ENCODE assay signal across 8 cellular contexts in the genomic region with DNA sequence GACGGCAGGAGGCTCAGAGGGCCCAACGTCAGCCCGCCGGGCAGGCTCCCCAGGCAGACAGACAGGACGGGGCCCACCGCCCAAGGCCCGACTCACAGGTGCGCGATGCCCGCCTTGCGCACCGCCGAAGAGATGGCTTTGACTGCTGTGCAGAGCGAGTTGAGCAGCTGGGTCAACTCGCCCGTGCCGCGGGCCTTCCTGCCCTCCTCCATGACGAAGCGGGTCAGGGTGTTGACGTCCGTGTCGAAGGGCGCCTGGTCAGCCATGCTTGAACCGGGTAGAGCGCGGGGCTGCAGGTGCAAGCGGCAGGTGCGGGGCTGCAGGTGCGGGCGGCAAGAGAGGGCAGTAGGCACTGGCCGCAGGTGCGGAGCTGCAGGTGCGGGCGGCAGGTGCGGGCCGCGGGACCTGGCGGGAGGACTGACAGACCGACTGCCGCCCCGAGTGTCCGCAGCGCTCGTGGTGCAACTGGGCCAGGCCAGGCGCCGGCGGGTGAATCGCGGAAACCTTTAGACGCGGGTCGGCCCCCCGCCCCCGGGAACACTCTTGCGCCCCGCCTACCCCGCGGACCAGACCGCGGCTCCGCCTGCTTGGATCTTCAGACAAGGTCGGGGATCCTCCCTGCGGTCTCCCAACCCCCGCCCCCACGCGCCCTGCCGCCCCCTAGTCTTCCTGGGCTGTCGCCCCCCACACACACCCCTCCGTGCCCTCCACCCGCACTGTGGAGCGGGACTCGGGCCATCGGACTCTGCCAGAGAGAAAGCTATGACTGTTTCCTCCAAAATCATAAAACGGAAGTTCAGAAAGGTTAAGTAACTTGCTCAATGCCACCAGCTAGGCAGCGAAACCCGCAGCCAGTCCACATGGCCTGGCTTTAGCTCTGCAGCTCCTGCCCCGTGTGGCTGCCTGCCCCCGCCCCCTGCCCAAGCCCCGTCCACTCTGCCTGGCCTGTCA. TPM values are rescaled to one million over a fixed set of nuclear protein-coding genes. Genes with fewer than 3 reads are reported as not detected.
DNase-seq lines count a peak whose midpoint lies in the region; ATAC-seq, FAIRE-seq and TF ChIP-seq lines count a peak whose summit lies in the region.

A gene (minus strand): TSS at position 474 of the 951 bp plus-strand sequence. CDS start 208 bp downstream, at position 266.

- no peaks in the 10 kb centered on the region for H3F3A ChIP-seq in MM.1S (ENCODE audit: insufficient read depth, low read length)

- H4K20me1 ChIP-seq in MM.1S (ENCODE audit: insufficient read depth, low read length), result no peaks in the 10 kb centered on the region

- H3K4me2 ChIP-seq in MM.1S (ENCODE audit: low read depth, low read length), result peak within 1 kb of the TSS; percentile 76

- peak; percentile 86 for FAIRE-seq in GM12892 (lab: Jason Lieb, UNC)

- peaks cover 34% of the 10 kb centered on the region for H3K27me3 ChIP-seq in MM.1S (replicated peaks; ENCODE audit: insufficient read depth, low read length)
- H3K27me3 ChIP-seq in esophagus squamous epithelium, result peaks cover 0 to 26% (median 0%) of the 10 kb centered on the region in 4 donors

- H3K36me3 ChIP-seq in MM.1S (replicated peaks; ENCODE audit: insufficient read depth, low read length), result no peaks in the 10 kb centered on the region
- no peaks in the 10 kb centered on the region for H3K36me3 ChIP-seq in esophagus squamous epithelium

- H3K36me3 Mint-ChIP-seq in nephron (ENCODE audit: low read depth) (no peaks in the 10 kb centered on the region), type B pancreatic cell (no peaks in the 10 kb centered on the region)

- 11% methylated on average over 31 of the region's 80 CpGs; no CpG with 5 or more reads in 1 of the 2 donors for WGBS in esophagus squamous epithelium, 2 donors

- H3K27ac Mint-ChIP-seq in nephron, result peak within 1 kb of the TSS in 1 of 3 experiments; percentile 57
- peak within 1 kb of the TSS; percentile 67 for H3K27ac Mint-ChIP-seq in type B pancreatic cell

- H3K27ac ChIP-seq in MM.1S (ENCODE audit: low read length), result no peak within 1 kb of the TSS
- H3K27ac ChIP-seq in esophagus squamous epithelium, result peak within 1 kb of the TSS in 3 of 4 donors; percentile 19 to 44 (median 42)

- TF ChIP-seq CTCF in MM.1S (IDR thresholded peaks at IDR 0.05; ENCODE audit: low read length), result no peak
- TF ChIP-seq CTCF in esophagus squamous epithelium (IDR thresholded peaks at IDR 0.05), result no peak
- no peak for TF ChIP-seq CTCF in nephron (IDR thresholded peaks at IDR 0.05; ENCODE audit: unreplicated experiment in 3 of 3)
- no peak for TF ChIP-seq CTCF in type B pancreatic cell (conservative IDR thresholded peaks at IDR 0.05)

- H3K79me2 ChIP-seq in MM.1S (ENCODE audit: low read length), result no peaks in the 10 kb centered on the region

- DNase-seq in GM12892 (ENCODE audit: insufficient read length) (peak; percentile 42), MM.1S (peak; percentile 83), activated T-cell treated with anti-CD3 and anti-CD28 coated beads for 48 hours (ENCODE audit: low read depth) (peak; percentile 22), esophagus squamous epithelium (lab: John Stamatoyannopoulos, UW) (no peak), type B pancreatic cell (ENCODE audit: extremely low spot score, unreplicated experiment) (no peak)

- ATAC-seq in GM21717 (IDR thresholded peaks at IDR 0.05; ENCODE audit: unreplicated experiment) (no peak), HG02840 (IDR thresholded peaks at IDR 0.05; ENCODE audit: low FRiP score, unreplicated experiment) (no peak)

- H3K9me3 ChIP-seq in MM.1S (replicated peaks; ENCODE audit: insufficient read depth, low read length) (no peaks in the 10 kb centered on the region), esophagus squamous epithelium (no peaks in the 10 kb centered on the region)

- H3K4me1 Mint-ChIP-seq in nephron (peaks cover 12% of the 10 kb centered on the region), type B pancreatic cell (ENCODE audit: unreplicated experiment) (no peaks in the 10 kb centered on the region)

- H3K4me1 ChIP-seq in MM.1S (ENCODE audit: low read length) (peaks cover 9% of the 10 kb centered on the region; the same call in 1 of the 2 replicates), esophagus squamous epithelium (peaks cover 0 to 17% (median 6%) of the 10 kb centered on the region in 3 donors)

- no peak for TF ChIP-seq POLR2A in GM12892 (IDR thresholded peaks at IDR 0.05; ENCODE audit: low read depth, low read length)
- no peak for TF ChIP-seq POLR2A in esophagus squamous epithelium (IDR thresholded peaks at IDR 0.05)

- no peaks in the 10 kb centered on the region for H3K9me2 ChIP-seq in MM.1S (replicated peaks; ENCODE audit: insufficient read depth, low read length)

- intact Hi-C loops in esophagus squamous epithelium (cut with DNase I), result no loop called here

- H3K4me3 Mint-ChIP-seq in nephron (peak within 1 kb of the TSS; percentile 80 to 87 (median 85)), type B pancreatic cell (peak within 1 kb of the TSS; percentile 90)

- peak within 1 kb of the TSS; percentile 18; the same call in 1 of the 2 replicates for H3K9ac ChIP-seq in MM.1S (ENCODE audit: low read length)

- H2AFZ ChIP-seq in MM.1S (ENCODE audit: low read length), result peak within 1 kb of the TSS; percentile 40

- H3K27me3 Mint-ChIP-seq in nephron (ENCODE audit: low read depth) (peaks cover 64% of the 10 kb centered on the region), type B pancreatic cell (peaks cover 48% of the 10 kb centered on the region)

- H3K9me3 Mint-ChIP-seq in nephron (no peaks in the 10 kb centered on the region), type B pancreatic cell (no peaks in the 10 kb centered on the region)

- H3K4me3 ChIP-seq in MM.1S (ENCODE audit: low read length), result peak within 1 kb of the TSS; percentile 65
- peak within 1 kb of the TSS; percentile 50 to 69 (median 58) for H3K4me3 ChIP-seq in esophagus squamous epithelium

RNA-seq across cellular contexts. Expression of the gene that starts here (rescaled TPM):
- polyA plus RNA-seq in GM12892 (2012; ENCODE audit: missing spikeins), result not detected
- total RNA-seq in esophagus squamous epithelium (1 to 10 TPM in 2 of 4 donors, under 1 TPM in 1, not detected in 1; 0.19 to 3.0 (median 1.7) TPM), type B pancreatic cell (ENCODE audit: low replicate concordance) (25.9 and 35.9 TPM in 2 replicates)

Comparison
In these comparisons a context has a peak if more than half of its experiments do, and no peak if none do; other contexts are left out.
1. DNase-seq: peak in GM12892 (single experiment), MM.1S (single experiment) and activated T-cell treated with anti-CD3 and anti-CD28 coated beads for 48 hours (single experiment); none in esophagus squamous epithelium (single experiment) and type B pancreatic cell (single experiment).